ENCODE assay signal across 1 cellular context in the genomic region with DNA sequence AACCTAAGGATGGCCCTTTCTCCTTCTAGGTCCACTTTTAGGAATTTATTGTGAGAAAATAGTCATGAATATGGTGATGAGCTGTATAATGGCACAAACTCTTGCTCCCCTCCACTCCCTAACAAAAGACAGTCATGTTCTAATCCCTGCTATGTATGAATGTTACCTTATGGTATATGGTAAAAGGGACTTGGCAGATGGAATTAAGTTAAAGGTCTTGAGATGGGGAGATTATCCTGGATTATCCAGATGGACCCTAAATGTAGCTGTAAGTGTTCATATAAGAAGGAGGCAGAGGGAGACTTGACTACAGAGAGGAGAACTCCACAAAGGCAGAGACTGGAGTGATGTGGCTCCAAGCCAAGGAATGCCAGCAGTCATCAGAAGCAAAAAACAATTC.
TF ChIP-seq lines count a peak whose summit lies in the region.

No MANE protein-coding gene starts in this region.

TF ChIP-seq in WTC11, 78 proteins besides CTCF, POLR2A, EP300 and RAD21 (continued from another document):
- no peak for TF ChIP-seq ARID4B (CRISPR knock-in tag; IDR thresholded peaks at IDR 0.05; ENCODE audit: borderline replicate concordance)
- TF ChIP-seq, protein P1, sequence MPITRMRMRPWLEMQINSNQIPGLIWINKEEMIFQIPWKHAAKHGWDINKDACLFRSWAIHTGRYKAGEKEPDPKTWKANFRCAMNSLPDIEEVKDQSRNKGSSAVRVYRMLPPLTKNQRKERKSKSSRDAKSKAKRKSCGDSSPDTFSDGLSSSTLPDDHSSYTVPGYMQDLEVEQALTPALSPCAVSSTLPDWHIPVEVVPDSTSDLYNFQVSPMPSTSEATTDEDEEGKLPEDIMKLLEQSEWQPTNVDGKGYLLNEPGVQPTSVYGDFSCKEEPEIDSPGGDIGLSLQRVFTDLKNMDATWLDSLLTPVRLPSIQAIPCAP (CRISPR knock-in tag; IDR thresholded peaks at IDR 0.05) = no peak
- no peak for TF ChIP-seq ZNF512 (CRISPR knock-in tag; IDR thresholded peaks at IDR 0.05; ENCODE audit: borderline replicate concordance)
- TF ChIP-seq ZNF416 (CRISPR knock-in tag; IDR thresholded peaks at IDR 0.05) = no peak
- no peak for TF ChIP-seq ZNF138 (CRISPR knock-in tag; conservative IDR thresholded peaks at IDR 0.05)
- no peak for TF ChIP-seq TEAD1 (CRISPR knock-in tag; IDR thresholded peaks at IDR 0.05)
